16 cellular contexts compared by ENCODE assay signal in genomic region chr7:74430961-74431466, GRCh38. TPM values are rescaled to one million over a fixed set of nuclear protein-coding genes. Genes with fewer than 3 reads are reported as not detected.
DNase-seq lines count a peak whose midpoint lies in the region; ATAC-seq, FAIRE-seq and TF ChIP-seq lines count a peak whose summit lies in the region.
"Had no signal": no experiment of that assay in that cellular context is flagged by ENCODE, and none has a peak within 500 bp of the region (broad histone marks: within the 10 kb centered on the region; RNA-seq: fewer than 3 reads in every experiment).

No MANE protein-coding gene starts in this region.

- H3K9me3 ChIP-seq in H1 (ENCODE audit: insufficient read depth in 2 of 2, low read depth in 1 of 2, low read length in 1 of 2) (no peaks in the 10 kb centered on the region; a peak in 1 of 4 replicates), upper lobe of right lung (no peaks in the 10 kb centered on the region)
- H3K9me3 ChIP-seq: body of pancreas, gastroesophageal sphincter, thoracic aorta had no signal

- peak overlapping the region; percentile 78 for H2BK5ac ChIP-seq in H1 (ENCODE audit: low read depth, low read length)

- H3K36me3 ChIP-seq in H1 (ENCODE audit: control insufficient read depth in 2 of 4, insufficient read depth in 4 of 4, low read length in 3 of 4): no peaks in the 10 kb centered on the region
- no peaks in the 10 kb centered on the region for H3K36me3 ChIP-seq in upper lobe of right lung
- H3K36me3 ChIP-seq: gastroesophageal sphincter, spleen, thoracic aorta had no signal

- H3K4me1 ChIP-seq in H1 (replicated peaks in 1 of 4; ENCODE audit: control insufficient read depth in 3 of 4, insufficient read depth in 4 of 4, low read length in 3 of 4) (peaks cover 5 to 19% (median 14%) of the 10 kb centered on the region in 4 experiments), upper lobe of right lung (no peaks in the 10 kb centered on the region)
- H3K4me1 ChIP-seq: body of pancreas, gastroesophageal sphincter had no signal

- H3K27me3 ChIP-seq in H1 (replicated peaks in 1 of 4; ENCODE audit: control insufficient read depth in 3 of 4, extremely low read depth in 1 of 4, insufficient read depth in 3 of 4, low read length in 3 of 4): no peaks in the 10 kb centered on the region
- no peaks in the 10 kb centered on the region for H3K27me3 ChIP-seq in upper lobe of right lung
- H3K27me3 ChIP-seq: body of pancreas, gastroesophageal sphincter, spleen had no signal

- POLR2A ChIA-PET in H1 (lab: Charles Lee; ENCODE audit: partially characterized antibody): interaction anchor here (1.3 to 1.6 kb wide), 3 partner anchors 9 to 135 kb away, joined by 4 to 5 read pairs (median 4); no protein-coding TSS in a partner anchor

- no peak overlapping the region for H3K4ac ChIP-seq in H1 (replicated peaks; ENCODE audit: insufficient read length, low read depth, low read length)

- 35% methylated on average over 12 of the region's 12 CpGs; no CpG with 5 or more reads in 1 of the 2 experiments for WGBS in H1 (ENCODE audit: extremely low coverage in 1 of 2, insufficient coverage in 1 of 2, insufficient read length in 1 of 2, insufficient replicate concordance in 2 of 2, low coverage in 1 of 2, low lambda C conversion rate in 2 of 2, missing lambda C conversion rate in 1 of 2), 2 experiments

- peak overlapping the region in 1 of 2 experiments; percentile 48; a peak in 2 of 4 replicates for H3K4me2 ChIP-seq in H1 (ENCODE audit: insufficient read depth in 1 of 2, low read depth in 2 of 2, low read length in 2 of 2)

- H3K27ac ChIP-seq in H1 (ENCODE audit: low read depth, low read length) (peak overlapping the region; percentile 70; the same call in 1 of the 2 replicates), upper lobe of right lung (no peak overlapping the region)
- H3K27ac ChIP-seq: body of pancreas, gastroesophageal sphincter, spleen, thoracic aorta had no signal

- H4K91ac ChIP-seq in H1 (replicated peaks; ENCODE audit: insufficient read length, low read length): no peak overlapping the region

- no peak overlapping the region for H3K4me3 ChIP-seq in H1 (ENCODE audit: extremely low read depth in 1 of 4, insufficient read depth in 2 of 4, low read depth in 3 of 4, low read length in 4 of 4)
- H3K4me3 ChIP-seq in upper lobe of right lung: no peak overlapping the region
- H3K4me3 ChIP-seq: body of pancreas, gastroesophageal sphincter, spleen, thoracic aorta had no signal

- H4K5ac ChIP-seq in H1 (ENCODE audit: insufficient read length, low read depth, low read length): no peak overlapping the region

- H2BK12ac ChIP-seq in H1 (ENCODE audit: low read depth, low read length): peak overlapping the region; percentile 72; the same call in 1 of the 2 replicates

- H2AFZ ChIP-seq in H1 (ENCODE audit: low read length): peak overlapping the region; percentile 82

- ATAC-seq in upper lobe of right lung: peak; percentile 9
- no peak for ATAC-seq in HG03469 (IDR thresholded peaks at IDR 0.05; ENCODE audit: unreplicated experiment)
- ATAC-seq in GM18511 (IDR thresholded peaks at IDR 0.05; ENCODE audit: unreplicated experiment): no peak
- ATAC-seq: body of pancreas, gastroesophageal sphincter had no signal

- no peak for FAIRE-seq in H1 (lab: Jason Lieb, UNC)

- no peak overlapping the region for H2BK15ac ChIP-seq in H1 (ENCODE audit: low read length)

- peak overlapping the region; percentile 64; the same call in 1 of the 2 replicates for H3K18ac ChIP-seq in H1 (ENCODE audit: extremely low read depth, low read length)

- peak; percentile 17 for DNase-seq in NCI-H510A treated with DMSO at 0.1 percent for 48 hours (lab: John Stamatoyannopoulos, UW)
- no peak for DNase-seq in NCI-H510A (lab: John Stamatoyannopoulos, UW)
- peak in 1 of 2 experiments; percentile 67 for DNase-seq in H1 (ENCODE audit: low read depth in 1 of 2, low spot score in 2 of 2)
- DNase-seq in midbrain (lab: John Stamatoyannopoulos, UW): peak; percentile 60
- no peak for DNase-seq in upper lobe of right lung
- DNase-seq in NCI-H1694 (lab: John Stamatoyannopoulos, UW): no peak
- DNase-seq: activated CD4-positive, alpha-beta memory T cell treated with anti-CD3 and anti-CD28 coated beads, Interleukin-2, amount 10 ng/mL, durations not matched to agents 7 days and 5 days; NCI-H526; SHP77 treated with DMSO at 0.1 percent for 48 hours; spleen; T-helper 9 cell had no signal

- 0 out of 2 replicates have a peak overlapping the region, but pooled peaks have one; percentile 24 for H2AK5ac ChIP-seq in H1 (ENCODE audit: low read depth, low read length)

- no peaks in the 10 kb centered on the region for H4K20me1 ChIP-seq in H1 (replicated peaks in 1 of 2; ENCODE audit: control insufficient read depth in 1 of 2, insufficient read depth in 2 of 2, low read length in 2 of 2)

- H4K8ac ChIP-seq in H1 (ENCODE audit: extremely low read depth, insufficient read depth, low read length): no peak overlapping the region; the same call in 1 of the 2 replicates

- intact Hi-C loops in upper lobe of right lung (cut with DNase I): no loop called here

- no peaks in the 10 kb centered on the region for H3K79me2 ChIP-seq in H1 (ENCODE audit: control insufficient read depth in 1 of 2, insufficient read depth in 2 of 2, low read length in 2 of 2)

- H3K9ac ChIP-seq in H1 (replicated peaks in 1 of 4; ENCODE audit: extremely low read depth in 1 of 4, low read depth in 3 of 4, low read length in 3 of 4): no peak overlapping the region; a peak in 1 of 7 replicates

- no peak overlapping the region for H2BK120ac ChIP-seq in H1 (replicated peaks; ENCODE audit: low read depth, low read length)

- H3K23me2 ChIP-seq in H1 (ENCODE audit: low read depth, low read length): no peaks in the 10 kb centered on the region

- TF ChIP-seq RAD21 in H1 (IDR thresholded peaks at IDR 0.05 in 1 of 2, conservative IDR thresholded peaks at IDR 0.05 in 1 of 2; ENCODE audit: low read depth in 2 of 2, low read length in 2 of 2): no peak

- no peak overlapping the region for H3K23ac ChIP-seq in H1 (ENCODE audit: insufficient read length)

- no peak for TF ChIP-seq POLR2A in H1 (IDR thresholded peaks at IDR 0.05; ENCODE audit: control extremely low read depth in 1 of 2, low read depth in 2 of 2, low read length in 2 of 2)

- H3K79me1 ChIP-seq in H1 (ENCODE audit: low read depth, low read length): no peaks in the 10 kb centered on the region

- no peak for TF ChIP-seq CTCF in H1 (IDR thresholded peaks at IDR 0.05; ENCODE audit: control extremely low read depth in 1 of 3, insufficient read depth in 1 of 3, low read depth in 1 of 3, low read length in 3 of 3)
- TF ChIP-seq CTCF in upper lobe of right lung (IDR thresholded peaks at IDR 0.05): no peak

- no peak for TF ChIP-seq EP300 in H1 (IDR thresholded peaks at IDR 0.05; ENCODE audit: borderline replicate concordance in 1 of 2, low read depth in 2 of 2, low read length in 2 of 2)

- no peak overlapping the region for H3K14ac ChIP-seq in H1 (ENCODE audit: insufficient read length)

- no peak overlapping the region for H3K56ac ChIP-seq in H1 (replicated peaks; ENCODE audit: insufficient read length, low read depth, low read length)

- CTCF ChIA-PET in H1 (lab: Charles Lee; ENCODE audit: partially characterized antibody): interaction anchor here (0.6 to 7.6 kb wide), 14 partner anchors 9 to 479 kb away, joined by 3 to 55 read pairs (median 4); no protein-coding TSS in a partner anchor

- peak overlapping the region; percentile 75; the same call in 1 of the 2 replicates for H2BK20ac ChIP-seq in H1 (ENCODE audit: low read length)

TF ChIP-seq in H1, 55 proteins besides CTCF, POLR2A, EP300 and RAD21:
- TF ChIP-seq SP4 (IDR thresholded peaks at IDR 0.05; ENCODE audit: low read length): no peak
- no peak for TF ChIP-seq BACH1 (IDR thresholded peaks at IDR 0.05; ENCODE audit: low read length)
- peak; percentile 30 for TF ChIP-seq ASH2L (IDR thresholded peaks at IDR 0.05; ENCODE audit: low read length)
- TF ChIP-seq SIN3A (conservative IDR thresholded peaks at IDR 0.05 in 1 of 2, IDR thresholded peaks at IDR 0.05 in 1 of 2; ENCODE audit: low read depth in 1 of 2, low read length in 2 of 2): 0 out of 4 replicates have a peak, but pooled peaks of 1 of the 2 experiments have one; percentile 32

RNA-seq across cellular contexts. Expression of gene GTF2IRD1, which starts 22.7 kb away (rescaled TPM):
- 45.4 and 46.5 TPM in 2 replicates for total RNA-seq in H1 (2021; fragmentation: NEBNext Ultra II Directional; extraction: Animal tissue kit (Norgen Biotek cat#: 25700))
- polyA plus RNA-seq in H1 (2011; rRNA removed): 27.4 and 34.9 TPM in 2 replicates
- 25.8 TPM for polyA plus RNA-seq in H1 (2011; cell fraction: cytosol; rRNA removed)
- 57.6 TPM for polyA plus RNA-seq in H1 (2011; cell fraction: nucleus; rRNA removed)
- 40.0 to 48.4 TPM (median 43.5 TPM) in 4 replicates for polyA plus RNA-seq in H1 (2012, experiment 1 of 2)
- 25.8 TPM for polyA plus RNA-seq in H1 (2012, experiment 2 of 2)
- polyA plus RNA-seq in H1 (2013, experiment 1 of 2): 40.2 TPM
- 35.9 TPM for polyA plus RNA-seq in H1 (2013, experiment 2 of 2)
- polyA minus RNA-seq in H1 (2011; rRNA and poly(A)+ RNA removed): 23.6 and 31.2 TPM in 2 replicates
- 26.9 TPM for polyA minus RNA-seq in H1 (2011; cell fraction: cytosol; rRNA and poly(A)+ RNA removed)
- 27.7 TPM for polyA minus RNA-seq in H1 (2011; cell fraction: nucleus; rRNA and poly(A)+ RNA removed)
- total RNA-seq in upper lobe of right lung: 30.5 TPM

Comparison
In these comparisons a context has a peak if more than half of its experiments do, and no peak if none do; other contexts are left out.
1. DNase-seq: peak in NCI-H510A treated with DMSO at 0.1 percent for 48 hours (single experiment) and midbrain (single experiment); none in NCI-H510A (single experiment), upper lobe of right lung (single experiment) and NCI-H1694 (single experiment).